8 cellular contexts compared by ENCODE assay signal in the genomic region with DNA sequence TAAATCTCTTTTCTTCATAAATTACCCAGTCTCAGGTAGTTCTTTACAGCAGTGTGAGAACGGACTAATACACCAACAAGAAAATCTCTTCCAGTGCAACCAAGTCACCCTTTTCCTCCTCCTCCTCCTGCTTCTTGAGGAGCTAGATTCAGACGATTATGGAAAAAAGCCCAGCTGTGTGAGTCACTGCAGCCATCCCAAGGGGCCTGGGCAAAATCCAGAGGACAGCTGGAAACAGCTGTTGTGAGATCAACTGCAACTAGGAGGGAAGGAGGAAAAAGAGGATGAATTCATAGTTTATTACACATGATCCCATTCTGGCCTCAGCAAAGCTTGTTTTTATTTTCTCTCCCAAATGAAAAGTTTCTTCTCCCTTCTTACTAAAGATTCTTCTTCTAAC. TPM values are rescaled to one million over a fixed set of nuclear protein-coding genes. Genes with fewer than 3 reads are reported as not detected.
DNase-seq lines count a peak whose midpoint lies in the region; ATAC-seq and TF ChIP-seq lines count a peak whose summit lies in the region.

No MANE protein-coding gene starts in this region.

- no peaks in the 10 kb centered on the region for H3K27me3 ChIP-seq in BJ (ENCODE audit: control insufficient read depth, insufficient read depth, low read length)
- no peaks in the 10 kb centered on the region for H3K27me3 ChIP-seq in adipocyte (replicated peaks; ENCODE audit: control insufficient read depth, insufficient read depth, low read length)
- H3K27me3 ChIP-seq in cardiac muscle cell = no peaks in the 10 kb centered on the region

- H3K36me3 ChIP-seq in BJ (ENCODE audit: control insufficient read depth, insufficient read depth, low read length) (no peaks in the 10 kb centered on the region), adipocyte (ENCODE audit: control insufficient read depth, insufficient read depth, low read length, severe bottlenecking) (no peaks in the 10 kb centered on the region), cardiac muscle cell (no peaks in the 10 kb centered on the region)

- H3K9ac ChIP-seq in adipocyte (ENCODE audit: low read length) = peak overlapping the region; percentile 40

- peak overlapping the region; percentile 21 for H3K27ac ChIP-seq in cardiac muscle cell

- POLR2A ChIA-PET in BJ (lab: Charles Lee) = interaction anchor here (0.6 to 0.7 kb wide), 2 partner anchors 9 to 133 kb away, joined by 3 to 7 read pairs; no protein-coding TSS in a partner anchor

- in situ Hi-C loops in GM13977 (cut with MboI; ENCODE audit: low pct_unique_long_range_greater_than_20kb, low sequenced_read_pairs, unreplicated experiment) = no loop called here

- H3K9me3 ChIP-seq in adipocyte (ENCODE audit: control insufficient read depth, low read length) (no peaks in the 10 kb centered on the region), cardiac muscle cell (ENCODE audit: low read depth) (no peaks in the 10 kb centered on the region)

- TF ChIP-seq CTCF in BJ (IDR thresholded peaks at IDR 0.05; ENCODE audit: insufficient read depth, low read depth, low read length) = no peak
- no peak for TF ChIP-seq CTCF in cardiac muscle cell (IDR thresholded peaks at IDR 0.05; ENCODE audit: low read depth, low read length)
- TF ChIP-seq CTCF in GM13977 (IDR thresholded peaks at IDR 0.05; ENCODE audit: extremely low read depth, insufficient read depth, missing control alignments) = no peak

- no peak for ATAC-seq in HG02938 (IDR thresholded peaks at IDR 0.05; ENCODE audit: unreplicated experiment)

- H3K4me3 ChIP-seq in BJ (ENCODE audit: low read depth, low read length) = no peak overlapping the region
- H3K4me3 ChIP-seq in adipocyte (ENCODE audit: low read length) = peak overlapping the region; percentile 56
- no peak overlapping the region for H3K4me3 ChIP-seq in cardiac muscle cell

- H3K4me1 ChIP-seq in adipocyte (ENCODE audit: control insufficient read depth, insufficient read depth, low read length) = peaks cover 24% of the 10 kb centered on the region
- peaks cover 6% of the 10 kb centered on the region for H3K4me1 ChIP-seq in cardiac muscle cell (ENCODE audit: low read depth)

- DNase-seq in BJ (ENCODE audit: low read depth) (peak; percentile 92), adipocyte (ENCODE audit: low read depth) (peak; percentile 98), cardiac muscle cell (ENCODE audit: low read depth in 1 of 2, low spot score in 1 of 2) (peak in 1 of 2 donors; percentile 97), pulmonary artery endothelial cell (ENCODE audit: low read depth, low spot score) (peak; percentile 50), NCI-H187 treated with DMSO at 0.1 percent for 48 hours (lab: John Stamatoyannopoulos, UW) (no peak), GM13977 (ENCODE audit: low spot score) (no peak), hippocampal formation (lab: John Stamatoyannopoulos, UW) (no peak)

- CTCF ChIA-PET in BJ (lab: Yijun Ruan, JAX) = interaction anchor here (1.0 to 1.5 kb wide), 4 partner anchors 10 to 70 kb away, joined by 3 to 8 read pairs (median 6); no protein-coding TSS in a partner anchor

RNA-seq across cellular contexts. Expression of a gene that starts 32.9 kb away (rescaled TPM):
- polyA plus RNA-seq in BJ (2011; rRNA removed) (221 and 222 TPM in 2 replicates), cardiac muscle cell (299 and 399 TPM in 2 replicates)
- polyA minus RNA-seq in BJ (2011; rRNA and poly(A)+ RNA removed) = 211 and 275 TPM in 2 replicates
- total RNA-seq in cardiac muscle cell (332 and 339 TPM in 2 replicates), pulmonary artery endothelial cell (151 TPM in 2 replicates)

Comparison
In these comparisons a context has a peak if more than half of its experiments do, and no peak if none do; other contexts are left out.
1. DNase-seq: peak in BJ (single experiment), adipocyte (single experiment) and pulmonary artery endothelial cell (single experiment); none in NCI-H187 treated with DMSO at 0.1 percent for 48 hours (single experiment), GM13977 (single experiment) and hippocampal formation (0 of 2).